Comparison of ENCODE assay signal across 9 cellular contexts in genomic region chr10:131973160-131973951, GRCh38. TPM values are rescaled to one million over a fixed set of nuclear protein-coding genes. Genes with fewer than 3 reads are reported as not detected.
DNase-seq lines count a peak whose midpoint lies in the region; ATAC-seq and TF ChIP-seq lines count a peak whose summit lies in the region.
"Had no signal": no experiment of that assay in that cellular context is flagged by ENCODE, and none has a peak within 500 bp of the region (broad histone marks: within the 10 kb centered on the region; RNA-seq: fewer than 3 reads in every experiment).

No MANE protein-coding gene starts in this region.

- H3K27ac ChIP-seq in CD4-positive, CD25-positive, alpha-beta regulatory T cell (ENCODE audit: insufficient read depth, low read length, poor library complexity, severe bottlenecking), result peak overlapping the region; percentile 73
- peak overlapping the region; percentile 81 for H3K27ac ChIP-seq in OCI-LY1 (ENCODE audit: low read depth, low read length, poor library complexity, severe bottlenecking)
- H3K27ac ChIP-seq in neuronal stem cell (replicated peaks; ENCODE audit: low read length), result no peak overlapping the region

- H3K27me3 Mint-ChIP-seq in CD4-positive, CD25-positive, alpha-beta regulatory T cell, result no peaks in the 10 kb centered on the region

- H3K9me3 Mint-ChIP-seq in CD4-positive, CD25-positive, alpha-beta regulatory T cell, result no peaks in the 10 kb centered on the region

- no peak overlapping the region for H2BK120ac ChIP-seq in neuronal stem cell (ENCODE audit: low read depth, low read length)

- H3F3A ChIP-seq in OCI-LY1 (ENCODE audit: insufficient read depth, low read length), result no peaks in the 10 kb centered on the region

- H3K36me3 Mint-ChIP-seq in CD4-positive, CD25-positive, alpha-beta regulatory T cell, result peaks cover 35% of the 10 kb centered on the region

- no peak overlapping the region for H2AK5ac ChIP-seq in neuronal stem cell (ENCODE audit: low read depth, low read length)

- H3K4me1 ChIP-seq in CD4-positive, CD25-positive, alpha-beta regulatory T cell (ENCODE audit: control insufficient read depth, insufficient read depth, low read length, poor library complexity, severe bottlenecking), result peaks cover 30% of the 10 kb centered on the region
- H3K4me1 ChIP-seq in OCI-LY1 (ENCODE audit: insufficient read depth, low read length, severe bottlenecking), result peaks cover 64% of the 10 kb centered on the region
- no peaks in the 10 kb centered on the region for H3K4me1 ChIP-seq in neuronal stem cell (ENCODE audit: control insufficient read depth in 2 of 2, insufficient read depth in 1 of 2, low read depth in 1 of 2, low read length in 2 of 2)

- no peak overlapping the region for H2BK12ac ChIP-seq in neuronal stem cell (ENCODE audit: low read length)

- H3K9me3 ChIP-seq in CD4-positive, CD25-positive, alpha-beta regulatory T cell (ENCODE audit: control insufficient read depth in 2 of 2, low read length in 2 of 2), result no peaks in the 10 kb centered on the region
- no peaks in the 10 kb centered on the region for H3K9me3 ChIP-seq in OCI-LY1 (ENCODE audit: low read length)
- H3K9me3 ChIP-seq in neuronal stem cell (replicated peaks in 1 of 2; ENCODE audit: control insufficient read depth in 2 of 2, insufficient read depth in 1 of 2, low read depth in 1 of 2, low read length in 2 of 2), result peaks cover 0 to 1% of the 10 kb centered on the region in 2 donors

- no peak overlapping the region for H3K14ac ChIP-seq in neuronal stem cell (ENCODE audit: low read length)

- peaks cover 28 to 80% (median 45%) of the 10 kb centered on the region in 4 donors for H3K4me1 Mint-ChIP-seq in CD4-positive, CD25-positive, alpha-beta regulatory T cell

- H4K20me1 ChIP-seq in OCI-LY1 (ENCODE audit: insufficient read depth, low read length), result peaks cover 7% of the 10 kb centered on the region; the same call in 1 of the 2 replicates

- H4K8ac ChIP-seq in neuronal stem cell (ENCODE audit: low read depth, low read length), result no peak overlapping the region

- peaks cover 23% of the 10 kb centered on the region for H3K36me3 ChIP-seq in CD4-positive, CD25-positive, alpha-beta regulatory T cell (ENCODE audit: control insufficient read depth, insufficient read depth, low read length)
- peaks cover 54% of the 10 kb centered on the region for H3K36me3 ChIP-seq in OCI-LY1 (ENCODE audit: insufficient read depth, low read length)
- H3K36me3 ChIP-seq in neuronal stem cell (replicated peaks in 1 of 2; ENCODE audit: control insufficient read depth in 2 of 2, insufficient read depth in 2 of 2, low read length in 2 of 2), result peaks cover 22 to 66% of the 10 kb centered on the region in 2 donors

- H3K23ac ChIP-seq in neuronal stem cell (ENCODE audit: low read depth, low read length, poor library complexity), result no peak overlapping the region

- H2BK5ac ChIP-seq in neuronal stem cell (ENCODE audit: low read length), result no peak overlapping the region

- H3K27me3 ChIP-seq in CD4-positive, CD25-positive, alpha-beta regulatory T cell (ENCODE audit: control insufficient read depth, insufficient read depth, low read length), result no peaks in the 10 kb centered on the region
- no peaks in the 10 kb centered on the region for H3K27me3 ChIP-seq in OCI-LY1 (ENCODE audit: insufficient read depth, low read length)
- no peaks in the 10 kb centered on the region for H3K27me3 ChIP-seq in neuronal stem cell (ENCODE audit: control insufficient read depth in 3 of 3, insufficient read depth in 3 of 3, low read depth in 1 of 3, low read length in 3 of 3)

- peaks cover 27% of the 10 kb centered on the region; the same call in 1 of the 2 replicates for H3K79me2 ChIP-seq in OCI-LY1 (ENCODE audit: insufficient read depth, low read length)

- H3K4me2 ChIP-seq in OCI-LY1 (ENCODE audit: low read length) (peak overlapping the region; percentile 48), neuronal stem cell (ENCODE audit: insufficient read depth, low read length, poor library complexity, severe bottlenecking) (no peak overlapping the region)

- peak overlapping the region; percentile 77 for H3K4me3 ChIP-seq in CD4-positive, CD25-positive, alpha-beta regulatory T cell (ENCODE audit: low read depth, low read length)
- H3K4me3 ChIP-seq in OCI-LY1 (ENCODE audit: low read depth, low read length, poor library complexity, severe bottlenecking) (peak overlapping the region; percentile 29), neuronal stem cell (ENCODE audit: low read length in 2 of 2) (no peak overlapping the region)

- H3K9ac ChIP-seq in OCI-LY1 (ENCODE audit: low read length), result peak overlapping the region; percentile 30; the same call in 1 of the 2 replicates
- H3K9ac ChIP-seq in neuronal stem cell (ENCODE audit: low read depth, low read length, poor library complexity), result no peak overlapping the region

- no peak overlapping the region for H4K91ac ChIP-seq in neuronal stem cell (ENCODE audit: low read depth, low read length, poor library complexity)

- no peak overlapping the region for H3K4ac ChIP-seq in neuronal stem cell (ENCODE audit: low read length)

- H3K27ac Mint-ChIP-seq in CD4-positive, CD25-positive, alpha-beta regulatory T cell, result peak overlapping the region; percentile 88 to 93 (median 92)

- H2AFZ ChIP-seq in OCI-LY1 (ENCODE audit: low read length), result no peak overlapping the region
- H2AFZ ChIP-seq in neuronal stem cell (ENCODE audit: low read length), result no peak overlapping the region

- WGBS in neuronal stem cell (ENCODE audit: extremely low coverage in 2 of 2, insufficient read length in 2 of 2, insufficient replicate concordance in 1 of 2), 2 donors, result no CpG with 5 or more reads among the region's 34 CpGs

- H3K79me1 ChIP-seq in neuronal stem cell (ENCODE audit: low read depth, low read length), result peaks cover 10% of the 10 kb centered on the region

- peak overlapping the region; percentile 85 to 94 (median 88) for H3K4me3 Mint-ChIP-seq in CD4-positive, CD25-positive, alpha-beta regulatory T cell

- no peak overlapping the region for H2BK15ac ChIP-seq in neuronal stem cell (ENCODE audit: low read length)

- ATAC-seq in CD4-positive, CD25-positive, alpha-beta regulatory T cell (ENCODE audit: low read depth in 2 of 2), result peak in 1 of 2 donors; percentile 37

- H3K18ac ChIP-seq in neuronal stem cell (ENCODE audit: low read length), result peak overlapping the region; percentile 32

- no peak for DNase-seq in CD4-positive, CD25-positive, alpha-beta regulatory T cell
- DNase-seq in cerebellar cortex (ENCODE audit: low spot score) (peak; percentile 75), neuronal stem cell (ENCODE audit: low spot score) (no peak), NCI-H187 (lab: John Stamatoyannopoulos, UW) (no peak), NCI-H2171 treated with DMSO at 0.1 percent for 48 hours (lab: John Stamatoyannopoulos, UW) (no peak), NK-92 (lab: John Stamatoyannopoulos, UW; ENCODE audit: unreplicated experiment) (no peak), NCI-H1694 (lab: John Stamatoyannopoulos, UW) (no peak)
- DNase-seq: NCI-H1105 had no signal

- no peaks in the 10 kb centered on the region for H3K9me2 ChIP-seq in OCI-LY1 (ENCODE audit: low read depth, low read length)

- TF ChIP-seq CTCF in OCI-LY1 (IDR thresholded peaks at IDR 0.05; ENCODE audit: low read length), result no peak

RNA-seq across cellular contexts. Expression of gene BNIP3, which starts 8.4 kb away (rescaled TPM):
- total RNA-seq in CD4-positive, CD25-positive, alpha-beta regulatory T cell, result 20.2 TPM
- polyA plus RNA-seq in CD4-positive, CD25-positive, alpha-beta regulatory T cell, result 10 to 100 TPM; 21.2 to 35.1 (median 30.5) TPM
- polyA plus RNA-seq in neuronal stem cell (2013, experiment 1 of 2), result 22.1 TPM
- polyA plus RNA-seq in neuronal stem cell (2013, experiment 2 of 2), result 22.3 TPM

Comparison
In these comparisons a context has a peak if more than half of its experiments do, and no peak if none do; other contexts are left out.
1. H3K4me3 ChIP-seq: peak in CD4-positive, CD25-positive, alpha-beta regulatory T cell (single experiment) and OCI-LY1 (single experiment); none in neuronal stem cell (0 of 2).